25 cellular contexts compared by ENCODE assay signal in the genomic region with DNA sequence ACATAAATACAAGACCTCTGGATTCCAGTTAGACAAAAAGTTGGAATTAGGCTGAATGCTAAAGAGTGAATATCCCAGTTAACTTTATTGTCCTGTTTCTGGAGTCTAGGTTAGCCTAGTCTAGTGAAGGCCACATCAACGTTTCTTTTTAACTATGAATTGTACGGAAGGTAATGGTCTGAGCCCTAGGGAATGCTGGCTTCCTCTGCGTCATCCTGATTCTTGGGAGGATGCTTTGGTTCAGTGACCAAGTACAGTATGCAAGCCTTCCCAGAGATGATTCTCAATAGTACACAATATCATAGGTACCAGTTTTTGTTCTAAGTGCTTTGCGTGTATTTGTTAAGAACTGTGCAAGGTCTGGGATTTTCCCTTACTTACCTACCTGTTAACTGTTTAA.
"Had no signal": no experiment of that assay in that cellular context is flagged by ENCODE, and none has a peak within 500 bp of the region (broad histone marks: within the 10 kb centered on the region; RNA-seq: fewer than 3 reads in every experiment).

No MANE protein-coding gene starts in this region.

- H3K9me3 ChIP-seq: ovary, psoas muscle, right lobe of liver, sigmoid colon, stomach, thoracic aorta, thyroid gland, tibial nerve, upper lobe of right lung, uterus had no signal

- H3K27me3 ChIP-seq: neural progenitor cell, ovary, right lobe of liver, sigmoid colon, stomach, thyroid gland, tibial nerve, upper lobe of right lung, uterus had no signal

- H3K4me3 ChIP-seq: neural progenitor cell, ovary, psoas muscle, right lobe of liver, sigmoid colon, stomach, thoracic aorta, thyroid gland, tibial nerve, upper lobe of right lung, uterus had no signal

- H3K4me2 ChIP-seq: neural progenitor cell had no signal

- H3K9ac ChIP-seq: neural progenitor cell, parathyroid adenoma had no signal

- H3K27ac ChIP-seq: neural progenitor cell, ovary, parathyroid adenoma, psoas muscle, right lobe of liver, sigmoid colon, stomach, thoracic aorta, thyroid gland, tibial nerve, upper lobe of right lung, uterus had no signal

- ATAC-seq: natural killer cell; psoas muscle; right cardiac atrium; right lobe of liver; stimulated activated effector memory CD8-positive, alpha-beta T cell treated with anti-CD3 and anti-CD28 coated beads, Interleukin-12 subunit alpha, Interleukin-12 subunit beta, amount 100 ng/mL, for 72 hours; stimulated activated naive B cell treated with anti-CD40 and anti-IgM and Interleukin-4, amounts not matched to agents 10 μg/mL and 1 μg/mL and 100 μg/mL, for 72 hours; upper lobe of right lung had no signal

- H3K36me3 ChIP-seq: neural progenitor cell, ovary, right lobe of liver, sigmoid colon, thoracic aorta, thyroid gland, tibial nerve, upper lobe of right lung, uterus had no signal

- DNase-seq: natural killer cell; occipital lobe; ovary; posterior cingulate gyrus; psoas muscle; right cardiac atrium; right lobe of liver; sigmoid colon; small intestine; stimulated activated CD4-positive, alpha-beta T cell treated with anti-CD3 and anti-CD28 coated beads, Interleukin-15, amount 100 ng/mL, for 24 hours; stimulated activated CD4-positive, alpha-beta T cell treated with anti-CD3 and anti-CD28 coated beads, Interleukin-2, amount 100 ng/mL, for 24 hours; stimulated activated CD4-positive, alpha-beta T cell treated with anti-CD3 and anti-CD28 coated beads, Interleukin-2, amount 100 ng/mL, for 48 hours; stimulated activated CD4-positive, alpha-beta T cell treated with anti-CD3 and anti-CD28 coated beads, Interleukin-4, amount 100 ng/mL, for 24 hours; stimulated activated naive B cell treated with anti-CD40 and anti-IgM and Interleukin-4, amounts not matched to agents 10 μg/mL and 1 μg/mL and 100 μg/mL, for 72 hours; stimulated activated naive CD4-positive, alpha-beta T cell treated with Interleukin-2 at 50 U/mL for 16 hours; stomach; thyroid gland; trophoblast cell; upper lobe of right lung; uterus had no signal

- H3K4me1 ChIP-seq: neural progenitor cell, parathyroid adenoma, psoas muscle, sigmoid colon, thyroid gland, uterus had no signal
